26 cellular contexts compared by ENCODE assay signal in genomic region chr20:14720251-14720650, GRCh38.
"Had no signal": no experiment of that assay in that cellular context is flagged by ENCODE, and none has a peak within 500 bp of the region (broad histone marks: within the 10 kb centered on the region; RNA-seq: fewer than 3 reads in every experiment).

No MANE protein-coding gene starts in this region.

- H3K4me3 Mint-ChIP-seq: immature natural killer cell, naive B cell, nephron had no signal

- H3K36me3 Mint-ChIP-seq: immature natural killer cell, naive B cell had no signal

- H3K4me3 ChIP-seq: esophagus muscularis mucosa, left ventricle myocardium inferior, lung, pancreas, stomach had no signal

- FAIRE-seq: endometrium, frontal cortex, keratinocyte, pancreas, small intestine, urothelium cell line had no signal

- H3K36me3 ChIP-seq: esophagus muscularis mucosa, left ventricle myocardium inferior, pancreas, stomach had no signal

- H3K4me1 Mint-ChIP-seq: immature natural killer cell had no signal

- DNase-seq: cortex of kidney; effector memory CD4-positive, alpha-beta T cell; glutamatergic neuron; immature natural killer cell; left cardiac atrium; left ventricle myocardium inferior; mesenchymal stem cell; naive B cell; occipital lobe; pancreas; right cardiac atrium; small intestine; stimulated activated CD4-positive, alpha-beta T cell treated with anti-CD3 and anti-CD28 coated beads, Interleukin-12 subunit alpha, Interleukin-12 subunit beta, amount 100 ng/mL, for 4 hours; stimulated activated naive CD4-positive, alpha-beta T cell; stomach; substantia nigra; trophoblast cell had no signal

- H3K27ac ChIP-seq: epithelial cell of prostate, esophagus muscularis mucosa, left ventricle myocardium inferior, pancreas, stomach had no signal

- H3K9me3 Mint-ChIP-seq: nephron had no signal

- ATAC-seq: left cardiac atrium, pancreas, right cardiac atrium had no signal

- H3K27me3 ChIP-seq: esophagus muscularis mucosa, pancreas, stomach had no signal

- H3K27me3 Mint-ChIP-seq: progenitor cell of endocrine pancreas had no signal

- H3K9me3 ChIP-seq: esophagus muscularis mucosa, left ventricle myocardium inferior, pancreas, stomach had no signal

- H3K27ac Mint-ChIP-seq: immature natural killer cell, naive B cell, nephron, progenitor cell of endocrine pancreas had no signal

- H3K4me1 ChIP-seq: esophagus muscularis mucosa, left ventricle myocardium inferior had no signal
